Comparison of ENCODE assay signal across 16 cellular contexts in the genomic region with DNA sequence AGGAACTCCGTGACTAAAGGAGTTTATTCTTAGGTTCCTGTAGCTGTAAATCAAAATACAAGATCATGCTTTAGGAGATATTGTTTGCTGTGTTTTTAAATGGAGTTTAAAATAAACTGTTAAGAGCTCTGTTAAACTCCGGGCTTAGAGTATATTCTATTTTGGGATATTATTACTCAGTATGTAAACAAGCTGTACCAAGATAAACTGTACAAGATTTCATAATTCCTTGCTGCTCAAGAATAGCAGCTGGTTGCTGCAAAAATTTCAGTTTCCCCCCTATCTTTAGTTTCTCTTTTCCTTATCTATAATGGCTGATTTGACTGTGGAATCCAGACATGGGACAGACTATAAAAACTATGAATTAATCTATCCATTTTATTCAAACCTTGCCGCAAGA.
A peak's percentile ranks its signal among the peaks of the same experiment; 100 is the strongest.
DNase-seq lines count a peak whose midpoint lies in the region; ATAC-seq and TF ChIP-seq lines count a peak whose summit lies in the region.
"Had no signal": no experiment of that assay in that cellular context is flagged by ENCODE, and none has a peak within 500 bp of the region (broad histone marks: within the 10 kb centered on the region; RNA-seq: fewer than 3 reads in every experiment).

No MANE protein-coding gene starts in this region.

- CTCF ChIA-PET in PC-3 (lab: Charles Lee) (interaction anchor here (1.0 kb wide), 1 partner anchor 10 kb away, joined by 5 read pairs; no protein-coding TSS in a partner anchor), PC-9 (lab: Charles Lee) (no interaction called here)

- TF ChIP-seq CTCF in PC-3 (conservative IDR thresholded peaks at IDR 0.05; ENCODE audit: low read depth, low read length) (no peak), fibroblast of pulmonary artery (IDR thresholded peaks at IDR 0.05; ENCODE audit: low read length, missing control alignments) (no peak), osteoblast (IDR thresholded peaks at IDR 0.05; ENCODE audit: extremely low read depth, low read depth, low read length) (no peak), natural killer cell (IDR thresholded peaks at IDR 0.05) (no peak), PC-9 (conservative IDR thresholded peaks at IDR 0.05) (no peak)

- DNase-seq in AG08396 (ENCODE audit: low spot score) (peak; percentile 9), PC-3 (peak; percentile 23), fibroblast of pulmonary artery (ENCODE audit: low read depth) (peak; percentile 69), osteoblast (ENCODE audit: insufficient read length, low spot score, missing footprints) (peak; percentile 64), natural killer cell (no peak), NCI-H187 (lab: John Stamatoyannopoulos, UW) (no peak), cerebellar cortex (ENCODE audit: low spot score) (no peak), PC-9 (no peak)
- DNase-seq: naive thymus-derived CD4-positive, alpha-beta T cell; NCI-H1436; NCI-H226; NK-92 treated with Interleukin-12 subunit alpha and Interleukin-12 subunit beta, amount 100 ng/mL, for 24 hours; SHP77; stimulated activated naive CD8-positive, alpha-beta T cell treated with anti-CD3 and anti-CD28 coated beads, Interleukin-15, amount 100 ng/mL, for 72 hours had no signal

- intact Hi-C loops in PC-3 (cut with micrococcal nuclease) = no loop called here
- intact Hi-C loops in natural killer cell (cut with micrococcal nuclease) = no loop called here
- intact Hi-C loops in PC-9 (cut with micrococcal nuclease; ENCODE audit: unreplicated experiment) = no loop called here

- H4K20me1 ChIP-seq in PC-3 (ENCODE audit: low read length) (no peaks in the 10 kb centered on the region), osteoblast (ENCODE audit: insufficient read depth, low read length) (no peaks in the 10 kb centered on the region), PC-9 (ENCODE audit: insufficient read depth) (no peaks in the 10 kb centered on the region)

- H3K27ac ChIP-seq in PC-3 (ENCODE audit: low read length) (no peak overlapping the region; the same call in 1 of the 2 replicates), osteoblast (ENCODE audit: low read depth, low read length) (no peak overlapping the region), PC-9 (no peak overlapping the region)

- H3K9me2 ChIP-seq in PC-3 (replicated peaks; ENCODE audit: low read length) (no peaks in the 10 kb centered on the region), PC-9 (ENCODE audit: insufficient read depth) (no peaks in the 10 kb centered on the region; the same call in 1 of the 2 replicates)

- H3F3A ChIP-seq in PC-3 (ENCODE audit: low read length, unreplicated experiment) (no peaks in the 10 kb centered on the region), PC-9 (ENCODE audit: insufficient read depth, low read depth) (no peaks in the 10 kb centered on the region)

- BruUV-seq in PC-3 (replicated peaks; lab: Mats Ljungman, UMichigan) (no TSS peak), PC-9 (replicated peaks; lab: Mats Ljungman, UMichigan) (no TSS peak)

- POLR2A ChIA-PET in PC-3 (lab: Charles Lee; ENCODE audit: unreplicated experiment) (no interaction called here), PC-9 (lab: Charles Lee; ENCODE audit: unreplicated experiment) (no interaction called here)

- H3K36me3 Mint-ChIP-seq in natural killer cell = no peaks in the 10 kb centered on the region
- H3K36me3 Mint-ChIP-seq: naive thymus-derived CD4-positive, alpha-beta T cell had no signal

- no peaks in the 10 kb centered on the region for H3K4me1 Mint-ChIP-seq in natural killer cell
- H3K4me1 Mint-ChIP-seq: naive thymus-derived CD4-positive, alpha-beta T cell; stimulated activated naive CD8-positive, alpha-beta T cell treated with anti-CD3 and anti-CD28 coated beads, Interleukin-15, amount 100 ng/mL, for 72 hours had no signal

- no peak overlapping the region for H2AFZ ChIP-seq in PC-3 (ENCODE audit: low read length)
- no peak overlapping the region for H2AFZ ChIP-seq in osteoblast (ENCODE audit: low read length)
- no peak overlapping the region for H2AFZ ChIP-seq in PC-9

- no peak overlapping the region for H3K4me3 Mint-ChIP-seq in natural killer cell
- H3K4me3 Mint-ChIP-seq: dendritic cell treated with granulocyte-macrophage colony-stimulating factor and Interleukin-4, amounts not matched to agents 40 ng/mL and 50 ng/mL, for 4 days; naive thymus-derived CD4-positive, alpha-beta T cell; stimulated activated naive CD8-positive, alpha-beta T cell treated with anti-CD3 and anti-CD28 coated beads, Interleukin-15, amount 100 ng/mL, for 72 hours; WTC11 had no signal

- peaks cover 9% of the 10 kb centered on the region for H3K4me1 ChIP-seq in PC-3 (ENCODE audit: insufficient read depth, low read length)
- H3K4me1 ChIP-seq in osteoblast (ENCODE audit: insufficient read depth, low read length) = peaks cover 13% of the 10 kb centered on the region
- no peaks in the 10 kb centered on the region for H3K4me1 ChIP-seq in PC-9 (replicated peaks; ENCODE audit: insufficient read depth)

- H3K4me3 ChIP-seq in PC-3 (ENCODE audit: low read length) (no peak overlapping the region), fibroblast of pulmonary artery (replicated peaks; ENCODE audit: low read depth, low read length) (peak overlapping the region; percentile 24), osteoblast (ENCODE audit: insufficient read depth, low read length) (no peak overlapping the region), PC-9 (no peak overlapping the region)

- H3K36me3 ChIP-seq in PC-3 (ENCODE audit: low read depth, low read length) = no peaks in the 10 kb centered on the region
- H3K36me3 ChIP-seq in osteoblast (ENCODE audit: insufficient read depth, low read length) = no peaks in the 10 kb centered on the region
- no peaks in the 10 kb centered on the region for H3K36me3 ChIP-seq in PC-9 (ENCODE audit: low read depth)

- H3K27me3 ChIP-seq in PC-3 (ENCODE audit: low read length) (no peaks in the 10 kb centered on the region), osteoblast (ENCODE audit: insufficient read depth, low read length) (no peaks in the 10 kb centered on the region), PC-9 (ENCODE audit: insufficient read depth, low read depth) (no peaks in the 10 kb centered on the region)

- H3K9ac ChIP-seq in PC-3 (ENCODE audit: low read length) = no peak overlapping the region

- H3K9me3 ChIP-seq in PC-3 (ENCODE audit: low read length) (no peaks in the 10 kb centered on the region), osteoblast (ENCODE audit: low read depth, low read length) (no peaks in the 10 kb centered on the region), PC-9 (ENCODE audit: insufficient read depth, low read depth) (no peaks in the 10 kb centered on the region)

- H3K79me2 ChIP-seq in PC-3 (ENCODE audit: low read length) (no peaks in the 10 kb centered on the region), osteoblast (ENCODE audit: insufficient read depth, low read length) (no peaks in the 10 kb centered on the region), PC-9 (ENCODE audit: low read depth) (no peaks in the 10 kb centered on the region)

- H3K4me2 ChIP-seq in PC-3 (ENCODE audit: low read length) (peak overlapping the region; percentile 33), osteoblast (ENCODE audit: insufficient read depth, low read length) (peak overlapping the region; percentile 40), PC-9 (no peak overlapping the region)

- H3K27me3 Mint-ChIP-seq in natural killer cell (ENCODE audit: low read depth in 2 of 2) = no peaks in the 10 kb centered on the region
- H3K27me3 Mint-ChIP-seq: dendritic cell treated with granulocyte-macrophage colony-stimulating factor and Interleukin-4, amounts not matched to agents 40 ng/mL and 50 ng/mL, for 4 days; stimulated activated naive CD8-positive, alpha-beta T cell treated with anti-CD3 and anti-CD28 coated beads, Interleukin-15, amount 100 ng/mL, for 72 hours had no signal

- ATAC-seq in PC-3 (peak; percentile 58), natural killer cell (no peak)
- ATAC-seq: naive thymus-derived CD4-positive, alpha-beta T cell; stimulated activated naive CD8-positive, alpha-beta T cell treated with anti-CD3 and anti-CD28 coated beads, Interleukin-15, amount 100 ng/mL, for 72 hours; WTC11 had no signal

- no peak overlapping the region for H3K27ac Mint-ChIP-seq in natural killer cell
- H3K27ac Mint-ChIP-seq: dendritic cell treated with granulocyte-macrophage colony-stimulating factor and Interleukin-4, amounts not matched to agents 40 ng/mL and 50 ng/mL, for 4 days; naive thymus-derived CD4-positive, alpha-beta T cell; stimulated activated naive CD8-positive, alpha-beta T cell treated with anti-CD3 and anti-CD28 coated beads, Interleukin-15, amount 100 ng/mL, for 72 hours; WTC11 had no signal

- peaks cover 3 to 6% of the 10 kb centered on the region in 2 donors for H3K9me3 Mint-ChIP-seq in natural killer cell

Comparison
In these comparisons a context has a peak if more than half of its experiments do, and no peak if none do; other contexts are left out.
1. DNase-seq: peak in AG08396 (single experiment), PC-3 (single experiment), fibroblast of pulmonary artery (single experiment) and osteoblast (single experiment); none in natural killer cell (single experiment), NCI-H187 (0 of 2), cerebellar cortex (single experiment) and PC-9 (0 of 2).